Comparison of ENCODE assay signal across 8 cellular contexts in genomic region chr1:40530735-40531380, GRCh38. TPM values are rescaled to one million over a fixed set of nuclear protein-coding genes. Genes with fewer than 3 reads are reported as not detected.
DNase-seq lines count a peak whose midpoint lies in the region; ATAC-seq and TF ChIP-seq lines count a peak whose summit lies in the region.

No MANE protein-coding gene starts in this region.

- H3K27ac ChIP-seq in mesodermal cell (ENCODE audit: low read depth, low read length, severe bottlenecking), result peak overlapping the region; percentile 76

- CTCF ChIA-PET in activated CD4-positive, alpha-beta T cell treated with anti-CD3 and anti-CD28 coated beads, Interleukin-2, amount 10 ng/mL, durations not matched to agents 7 days and 5 days (lab: Charles Lee), result interaction anchor here (0.8 to 1.9 kb wide), 5 partner anchors 19 to 69 kb away, joined by 3 to 8 read pairs (median 4); partner anchors contain the start of gene EXO5

- peaks cover 33% of the 10 kb centered on the region for H3K36me3 Mint-ChIP-seq in activated CD4-positive, alpha-beta T cell treated with anti-CD3 and anti-CD28 coated beads, Interleukin-2, amount 10 ng/mL, durations not matched to agents 7 days and 5 days (ENCODE audit: low read depth)

- peak overlapping the region; percentile 90 for H3K4me3 ChIP-seq in choroid plexus epithelial cell (ENCODE audit: low read depth, low read length)
- H3K4me3 ChIP-seq in mesodermal cell (ENCODE audit: extremely low read depth, insufficient read depth, low read length, poor library complexity, severe bottlenecking), result peak overlapping the region; percentile 69

- 79 to 86% methylated on average over 3 to 5 of the region's 5 CpGs for WGBS in mesodermal cell (ENCODE audit: insufficient coverage in 2 of 2), 2 experiments

- TF ChIP-seq CTCF in choroid plexus epithelial cell (conservative IDR thresholded peaks at IDR 0.05; ENCODE audit: low read depth, low read length), result no peak

- peaks cover 23% of the 10 kb centered on the region for H3K9me3 Mint-ChIP-seq in activated CD4-positive, alpha-beta T cell treated with anti-CD3 and anti-CD28 coated beads, Interleukin-2, amount 10 ng/mL, durations not matched to agents 7 days and 5 days

- no peaks in the 10 kb centered on the region for H3K9me3 ChIP-seq in mesodermal cell (ENCODE audit: control insufficient read depth, low read length)

- H3K27me3 Mint-ChIP-seq in activated CD4-positive, alpha-beta T cell treated with anti-CD3 and anti-CD28 coated beads, Interleukin-2, amount 10 ng/mL, durations not matched to agents 7 days and 5 days, result peaks cover 21% of the 10 kb centered on the region

- POLR2A ChIA-PET in activated CD4-positive, alpha-beta T cell treated with anti-CD3 and anti-CD28 coated beads, Interleukin-2, amount 10 ng/mL, durations not matched to agents 7 days and 5 days (lab: Charles Lee), result interaction anchor here (1.0 kb wide), 1 partner anchor 22 kb away, joined by 6 read pairs; the partner anchor contains the start of gene EXO5

- no peaks in the 10 kb centered on the region for H3K4me1 ChIP-seq in mesodermal cell (ENCODE audit: control insufficient read depth, insufficient read depth, low read length, poor library complexity, severe bottlenecking)

- ATAC-seq in GM21526 (IDR thresholded peaks at IDR 0.05; ENCODE audit: low FRiP score, unreplicated experiment), result no peak

- H3K4me1 Mint-ChIP-seq in activated CD4-positive, alpha-beta T cell treated with anti-CD3 and anti-CD28 coated beads, Interleukin-2, amount 10 ng/mL, durations not matched to agents 7 days and 5 days, result peaks cover 24% of the 10 kb centered on the region

- peaks cover 7% of the 10 kb centered on the region for H3K36me3 ChIP-seq in mesodermal cell (ENCODE audit: control insufficient read depth, insufficient read depth, low read length)

- peak; percentile 6 for DNase-seq in activated CD4-positive, alpha-beta T cell treated with anti-CD3 and anti-CD28 coated beads, Interleukin-2, amount 10 ng/mL, durations not matched to agents 7 days and 5 days
- DNase-seq in activated CD4-positive, alpha-beta T cell treated with anti-CD3 and anti-CD28 coated beads, Interleukin-2, amount 50 U/mL, for 48 hours, result no peak
- DNase-seq in NCI-H146 (lab: John Stamatoyannopoulos, UW) (peak; percentile 21), choroid plexus epithelial cell (ENCODE audit: low read depth) (peak; percentile 23), SIG-M5 treated with dmso at 0.1 percent for 504 hours (lab: John Stamatoyannopoulos, UW; ENCODE audit: unreplicated experiment) (no peak), glomerular visceral epithelial cell (ENCODE audit: extremely low spot score) (no peak)

- H3K27ac Mint-ChIP-seq in activated CD4-positive, alpha-beta T cell treated with anti-CD3 and anti-CD28 coated beads, Interleukin-2, amount 10 ng/mL, durations not matched to agents 7 days and 5 days, result peak overlapping the region; percentile 93

- H3K4me3 Mint-ChIP-seq in activated CD4-positive, alpha-beta T cell treated with anti-CD3 and anti-CD28 coated beads, Interleukin-2, amount 10 ng/mL, durations not matched to agents 7 days and 5 days, result peak overlapping the region; percentile 95

RNA-seq across cellular contexts. Expression of gene ZNF684, which starts 0.6 kb away (rescaled TPM):
- 1 to 10 TPM; 5.5 to 8.8 TPM for total RNA-seq in activated CD4-positive, alpha-beta T cell treated with anti-CD3 and anti-CD28 coated beads, Interleukin-2, amount 10 ng/mL, durations not matched to agents 7 days and 5 days
- 5.1 TPM for polyA plus RNA-seq in mesodermal cell (2013, experiment 1 of 2)
- polyA plus RNA-seq in mesodermal cell (2013, experiment 2 of 2), result 5.6 TPM

RNA-seq across cellular contexts. Expression of gene EXO5, which starts 22.3 kb away (rescaled TPM):
- total RNA-seq in activated CD4-positive, alpha-beta T cell treated with anti-CD3 and anti-CD28 coated beads, Interleukin-2, amount 10 ng/mL, durations not matched to agents 7 days and 5 days, result 10 to 100 TPM; 16.3 to 16.8 TPM
- 7.5 TPM for polyA plus RNA-seq in mesodermal cell (2013, experiment 1 of 2)
- polyA plus RNA-seq in mesodermal cell (2013, experiment 2 of 2), result 5.4 TPM

RNA-seq across cellular contexts. Expression of gene ZFP69, which starts 53.8 kb away (rescaled TPM):
- 1 to 10 TPM; 2.5 to 2.7 TPM for total RNA-seq in activated CD4-positive, alpha-beta T cell treated with anti-CD3 and anti-CD28 coated beads, Interleukin-2, amount 10 ng/mL, durations not matched to agents 7 days and 5 days
- polyA plus RNA-seq in mesodermal cell (2013, experiment 1 of 2), result 3.7 TPM
- 3.7 TPM for polyA plus RNA-seq in mesodermal cell (2013, experiment 2 of 2)

Comparison
In these comparisons a context has a peak if more than half of its experiments do, and no peak if none do; other contexts are left out.
1. DNase-seq: peak in activated CD4-positive, alpha-beta T cell treated with anti-CD3 and anti-CD28 coated beads, Interleukin-2, amount 10 ng/mL, durations not matched to agents 7 days and 5 days (single experiment), NCI-H146 (single experiment) and choroid plexus epithelial cell (single experiment); none in activated CD4-positive, alpha-beta T cell treated with anti-CD3 and anti-CD28 coated beads, Interleukin-2, amount 50 U/mL, for 48 hours (0 of 2), SIG-M5 treated with dmso at 0.1 percent for 504 hours (single experiment) and glomerular visceral epithelial cell (single experiment).